Comparison of ENCODE assay signal across 7 cellular contexts in genomic region chr1:41381691-41382530, GRCh38. TPM values are rescaled to one million over a fixed set of nuclear protein-coding genes. Genes with fewer than 3 reads are reported as not detected.
DNase-seq lines count a peak whose midpoint lies in the region; ATAC-seq and TF ChIP-seq lines count a peak whose summit lies in the region.

No MANE protein-coding gene starts in this region.

- H3K27ac Mint-ChIP-seq in WTC11 = no peak overlapping the region

- H3K27ac ChIP-seq in HL-60 (replicated peaks) (no peak overlapping the region), mucosa of rectum (ENCODE audit: low read depth in 2 of 2, low read length in 2 of 2) (peak overlapping the region; percentile 60 to 74)

- H3K27me3 Mint-ChIP-seq in WTC11 (ENCODE audit: low read depth) = peaks cover 57% of the 10 kb centered on the region

- 0 out of 2 replicates have a peak overlapping the region, but pooled peaks have one; percentile 7 for H3K4me3 ChIP-seq in HL-60 (replicated peaks; ENCODE audit: insufficient read depth, low read length)
- peak overlapping the region; percentile 56 for H3K4me3 ChIP-seq in mucosa of rectum (ENCODE audit: low read length in 2 of 2)

- POLR2A ChIA-PET in WTC11 (lab: Charles Lee) = interaction anchor here (0.5 to 1.7 kb wide), 3 partner anchors 10 to 26 kb away, joined by 3 to 9 read pairs (median 9); no protein-coding TSS in a partner anchor

- DNase-seq in HL-60 (ENCODE audit: low read depth in 1 of 2, low spot score in 1 of 2) = no peak
- DNase-seq in WTC11 (ENCODE audit: low spot score) = peak; percentile 44
- peak; percentile 47 for DNase-seq in epidermal melanocyte (ENCODE audit: insufficient read length, low spot score)
- DNase-seq in KG1 (lab: John Stamatoyannopoulos, UW) = no peak

- H3K9ac ChIP-seq in mucosa of rectum (ENCODE audit: low read depth in 1 of 2, low read length in 2 of 2) = peak overlapping the region; percentile 47 to 75

- H3K36me3 Mint-ChIP-seq in WTC11 = no peaks in the 10 kb centered on the region

- H3K4me1 ChIP-seq in mucosa of rectum (ENCODE audit: control insufficient read depth in 2 of 2, insufficient read depth in 2 of 2, low read length in 2 of 2) = peaks cover 0 to 18% of the 10 kb centered on the region in 2 donors

- H3K4me1 Mint-ChIP-seq in WTC11 = peaks cover 43% of the 10 kb centered on the region

- CTCF ChIA-PET in WTC11 (lab: Charles Lee) = interaction anchor here (0.7 to 4.2 kb wide), 8 partner anchors 10 to 99 kb away, joined by 3 to 34 read pairs (median 4); partner anchors contain the start of gene FOXO6

- H3K4me3 Mint-ChIP-seq in WTC11 = peak overlapping the region; percentile 75

- no peaks in the 10 kb centered on the region for H3K36me3 ChIP-seq in mucosa of rectum (ENCODE audit: control insufficient read depth in 2 of 2, insufficient read depth in 2 of 2, low read length in 2 of 2)

- ATAC-seq in WTC11 = peak; percentile 36
- no peak for ATAC-seq in GM21529 (IDR thresholded peaks at IDR 0.05; ENCODE audit: unreplicated experiment)
- no peak for ATAC-seq in GM21390 (IDR thresholded peaks at IDR 0.05; ENCODE audit: unreplicated experiment)

- H3K9me3 ChIP-seq in mucosa of rectum (ENCODE audit: control insufficient read depth in 2 of 2, low read length in 2 of 2) = no peaks in the 10 kb centered on the region

- H3K9me3 Mint-ChIP-seq in WTC11 = no peaks in the 10 kb centered on the region

- TF ChIP-seq CTCF in HL-60 (IDR thresholded peaks at IDR 0.05; ENCODE audit: insufficient read depth, low read length) (no peak), WTC11 (IDR thresholded peaks at IDR 0.05) (no peak)

- H3K27me3 ChIP-seq in HL-60 (ENCODE audit: insufficient read depth, poor library complexity, severe bottlenecking) (peaks cover 36% of the 10 kb centered on the region), mucosa of rectum (ENCODE audit: control insufficient read depth in 2 of 2, insufficient read depth in 2 of 2, low read length in 2 of 2) (peaks cover 10 to 28% of the 10 kb centered on the region in 2 donors)

TF ChIP-seq in WTC11, 78 proteins besides CTCF, POLR2A, EP300 and RAD21:
- TF ChIP-seq MAX (CRISPR knock-in tag; IDR thresholded peaks at IDR 0.05) = no peak
- TF ChIP-seq ZNF263 (CRISPR knock-in tag; IDR thresholded peaks at IDR 0.05; ENCODE audit: low read depth) = peak; percentile 63; the same call in 1 of the 2 replicates
- TF ChIP-seq TCF7 (CRISPR knock-in tag; IDR thresholded peaks at IDR 0.05; ENCODE audit: low read depth) = no peak; the same call in 1 of the 2 replicates
- TF ChIP-seq SP1 (CRISPR knock-in tag; conservative IDR thresholded peaks at IDR 0.05) = no peak; the same call in 1 of the 2 replicates
- no peak for TF ChIP-seq PRRX2 (CRISPR knock-in tag; IDR thresholded peaks at IDR 0.05)
- TF ChIP-seq KAT7 (CRISPR knock-in tag; IDR thresholded peaks at IDR 0.05; ENCODE audit: borderline replicate concordance) = 0 out of 2 replicates have a peak, but pooled peaks have one; percentile 27
- 0 out of 2 replicates have a peak, but pooled peaks have one; percentile 21 for TF ChIP-seq ESRRA (CRISPR knock-in tag; IDR thresholded peaks at IDR 0.05; ENCODE audit: borderline replicate concordance)
- no peak for TF ChIP-seq ZNF671 (CRISPR knock-in tag; IDR thresholded peaks at IDR 0.05)
- no peak for TF ChIP-seq ZBTB21 (CRISPR knock-in tag; IDR thresholded peaks at IDR 0.05; ENCODE audit: borderline replicate concordance)

RNA-seq across cellular contexts. Expression of gene FOXO6, which starts 20.7 kb away (rescaled TPM):
- total RNA-seq in WTC11 (2021) = 5.4 to 7.4 TPM (median 7.0 TPM) in 3 replicates

Comparison
In these comparisons a context has a peak if more than half of its experiments do, and no peak if none do; other contexts are left out.
1. DNase-seq: peak in WTC11 (single experiment) and epidermal melanocyte (single experiment); none in HL-60 (0 of 2) and KG1 (single experiment).